Comparison of ENCODE assay signal across 8 cellular contexts in genomic region chr9:134068742-134069535, GRCh38. TPM values are rescaled to one million over a fixed set of nuclear protein-coding genes. Genes with fewer than 3 reads are reported as not detected.
A peak's percentile ranks its signal among the peaks of the same experiment; 100 is the strongest.
DNase-seq lines count a peak whose midpoint lies in the region; ATAC-seq, FAIRE-seq and TF ChIP-seq lines count a peak whose summit lies in the region.

No MANE protein-coding gene starts in this region.

- no peak overlapping the region for H3K27ac ChIP-seq in ACC112 (ENCODE audit: low read depth, low read length)
- H3K27ac ChIP-seq in astrocyte (ENCODE audit: low read depth, low read length), result no peak overlapping the region
- H3K27ac ChIP-seq in liver (ENCODE audit: low read depth in 1 of 2, low read length in 2 of 2), result peak overlapping the region; percentile 79 to 96

- H3K36me3 ChIP-seq in ACC112 (ENCODE audit: insufficient read depth, low read length), result no peaks in the 10 kb centered on the region
- H3K36me3 ChIP-seq in astrocyte (ENCODE audit: insufficient read depth, low read length), result no peaks in the 10 kb centered on the region
- H3K36me3 ChIP-seq in liver (ENCODE audit: control insufficient read depth in 4 of 4, insufficient read depth in 3 of 4, low read depth in 1 of 4, low read length in 3 of 4), result no peaks in the 10 kb centered on the region

- peaks cover 2% of the 10 kb centered on the region for H3K9me3 Mint-ChIP-seq in astrocyte (ENCODE audit: unreplicated experiment)
- no peaks in the 10 kb centered on the region for H3K9me3 Mint-ChIP-seq in type B pancreatic cell

- peaks cover 39% of the 10 kb centered on the region for H3K27me3 ChIP-seq in ACC112 (ENCODE audit: insufficient read depth, low read length)
- H3K27me3 ChIP-seq in astrocyte (ENCODE audit: insufficient read depth, low read length), result peaks cover 19% of the 10 kb centered on the region
- H3K27me3 ChIP-seq in liver (ENCODE audit: control insufficient read depth in 4 of 4, insufficient read depth in 4 of 4, low read length in 3 of 4), result no peaks in the 10 kb centered on the region

- no peak for ATAC-seq in HG02798 (IDR thresholded peaks at IDR 0.05; ENCODE audit: poor library complexity, unreplicated experiment)

- TF ChIP-seq CTCF in astrocyte (IDR thresholded peaks at IDR 0.05; ENCODE audit: insufficient read depth, low read depth, low read length) (no peak), liver (IDR thresholded peaks at IDR 0.05; ENCODE audit: low read depth, low read length, missing input control) (peak; percentile 3), type B pancreatic cell (conservative IDR thresholded peaks at IDR 0.05) (no peak)

- H3K4me1 Mint-ChIP-seq in astrocyte (ENCODE audit: low read depth, unreplicated experiment) (peaks cover 10% of the 10 kb centered on the region), type B pancreatic cell (ENCODE audit: unreplicated experiment) (peaks cover 16% of the 10 kb centered on the region)

- H3K4me1 ChIP-seq in ACC112 (ENCODE audit: control insufficient read depth, insufficient read depth, low read length, unreplicated experiment) (peaks cover 5% of the 10 kb centered on the region), astrocyte (ENCODE audit: insufficient read depth, low read length) (peaks cover 13% of the 10 kb centered on the region), liver (ENCODE audit: control insufficient read depth in 4 of 4, insufficient read depth in 4 of 4, low read length in 3 of 4) (peaks cover 0 to 25% (median 16%) of the 10 kb centered on the region in 4 donors)

- no peak overlapping the region for H3K27ac Mint-ChIP-seq in astrocyte (ENCODE audit: unreplicated experiment)
- peak overlapping the region; percentile 91 for H3K27ac Mint-ChIP-seq in type B pancreatic cell

- H4K20me1 ChIP-seq in astrocyte (ENCODE audit: insufficient read depth, low read length), result peaks cover 31% of the 10 kb centered on the region

- FAIRE-seq in astrocyte (lab: Jason Lieb, UNC), result no peak

- H3K9ac ChIP-seq in astrocyte (ENCODE audit: low read length), result peak overlapping the region; percentile 84
- peak overlapping the region; percentile 56 to 75 for H3K9ac ChIP-seq in liver (ENCODE audit: low read depth in 1 of 2, low read length in 2 of 2)

- H3K4me3 Mint-ChIP-seq in astrocyte (ENCODE audit: unreplicated experiment), result peak overlapping the region; percentile 81
- H3K4me3 Mint-ChIP-seq in type B pancreatic cell, result peak overlapping the region; percentile 89

- H3K4me3 ChIP-seq in ACC112 (ENCODE audit: low read depth, low read length) (peak overlapping the region; percentile 97), astrocyte (ENCODE audit: insufficient read depth, low read depth, low read length) (peak overlapping the region; percentile 74), liver (ENCODE audit: low read depth in 1 of 3, low read length in 3 of 3) (peak overlapping the region; percentile 77 to 92 (median 83))

- peak overlapping the region; percentile 98 for H3K4me2 ChIP-seq in astrocyte (ENCODE audit: low read length)

- H3K27me3 Mint-ChIP-seq in astrocyte (ENCODE audit: low read depth, unreplicated experiment), result peaks cover 25% of the 10 kb centered on the region
- H3K27me3 Mint-ChIP-seq in type B pancreatic cell, result peaks cover 29% of the 10 kb centered on the region

- CTCF ChIA-PET in HEK293T (lab: Yijun Ruan, JAX), result no interaction called here

- TF ChIP-seq RAD21 in liver (IDR thresholded peaks at IDR 0.05), result no peak

- POLR2A ChIA-PET in HEK293T (lab: Yijun Ruan, JAX), result interaction anchor here (1.1 kb wide), 1 partner anchor 67 kb away, joined by 4 read pairs; the partner anchor contains the start of gene WDR5

- WGBS in liver, result 26% methylated on average over 31 of the region's 31 CpGs

- DNase-seq in HEK293T (ENCODE audit: extremely low spot score) (no peak), astrocyte (ENCODE audit: low read depth) (no peak), type B pancreatic cell (ENCODE audit: extremely low spot score, unreplicated experiment) (no peak), NCI-H1048 (lab: John Stamatoyannopoulos, UW) (no peak), dedifferentiated amniotic fluid mesenchymal stem cell (ENCODE audit: extremely low spot score) (no peak)

- H3K79me2 ChIP-seq in ACC112 (ENCODE audit: control insufficient read depth, insufficient read depth, low read length, unreplicated experiment) (peaks cover 35% of the 10 kb centered on the region), astrocyte (ENCODE audit: insufficient read depth, low read length) (peaks cover 35% of the 10 kb centered on the region)

- no peaks in the 10 kb centered on the region for H3K36me3 Mint-ChIP-seq in astrocyte (ENCODE audit: low read depth, unreplicated experiment)
- H3K36me3 Mint-ChIP-seq in type B pancreatic cell, result no peaks in the 10 kb centered on the region

- H3K9me3 ChIP-seq in astrocyte (ENCODE audit: insufficient read depth, low read depth, low read length) (no peaks in the 10 kb centered on the region), liver (ENCODE audit: control insufficient read depth in 4 of 4, low read length in 3 of 4) (no peaks in the 10 kb centered on the region)

- peak overlapping the region; percentile 99 for H2AFZ ChIP-seq in ACC112 (ENCODE audit: low read length, unreplicated experiment)
- H2AFZ ChIP-seq in astrocyte (ENCODE audit: low read depth, low read length), result peak overlapping the region; percentile 96

TF ChIP-seq in HEK293T, 16 proteins besides CTCF, POLR2A, EP300 and RAD21:
- TF ChIP-seq PKNOX1 (IDR thresholded peaks at IDR 0.05) (peak; percentile 64), SUZ12 (IDR thresholded peaks at IDR 0.05) (no peak)
TF ChIP-seq in HEK293T: peak in this region for 1.

TF ChIP-seq in liver, 16 proteins besides CTCF, POLR2A, EP300 and RAD21:
- TF ChIP-seq FOXA1 (IDR thresholded peaks at IDR 0.05) (no peak), HNF4G (IDR thresholded peaks at IDR 0.05) (no peak), JUND (IDR thresholded peaks at IDR 0.05) (no peak), YY1 (IDR thresholded peaks at IDR 0.05) (no peak), EGR1 (IDR thresholded peaks at IDR 0.05; ENCODE audit: low read depth in 2 of 2) (no peak), FOXA2 (IDR thresholded peaks at IDR 0.05) (no peak), SP1 (IDR thresholded peaks at IDR 0.05) (no peak), REST (IDR thresholded peaks at IDR 0.05) (no peak), NR2F2 (IDR thresholded peaks at IDR 0.05) (no peak), MAX (IDR thresholded peaks at IDR 0.05) (no peak), GABPA (IDR thresholded peaks at IDR 0.05 in 1 of 2, conservative IDR thresholded peaks at IDR 0.05 in 1 of 2) (no peak), HNF4A (conservative IDR thresholded peaks at IDR 0.05) (no peak), TAF1 (conservative IDR thresholded peaks at IDR 0.05) (no peak)

RNA-seq across cellular contexts. Expression of gene BRD3, which starts 1.1 kb away (rescaled TPM):
- total RNA-seq in astrocyte (39.6 and 46.7 TPM in 2 replicates), liver (10 to 100 TPM; 10.5 to 17.7 TPM), type B pancreatic cell (ENCODE audit: low replicate concordance) (59.8 and 72.4 TPM in 2 replicates)
- polyA plus RNA-seq in liver, result 10 to 100 TPM in 1 of 2 donors, 1 to 10 TPM in 1; 7.2 to 14.9 TPM

RNA-seq across cellular contexts. Expression of gene BRD3OS, which starts 43.7 kb away (rescaled TPM):
- total RNA-seq in astrocyte (20.2 and 21.7 TPM in 2 replicates), liver (1 to 10 TPM; 2.6 to 3.2 TPM), type B pancreatic cell (ENCODE audit: low replicate concordance) (17.0 and 24.0 TPM in 2 replicates)
- polyA plus RNA-seq in liver, result 1 to 10 TPM; 2.1 to 5.1 TPM

Comparison
In these comparisons a context has a peak if more than half of its experiments do, and no peak if none do; other contexts are left out.
1. H3K27ac ChIP-seq: peak in liver (2 of 2); none in ACC112 (single experiment) and astrocyte (single experiment).
2. Peak in every context shown above with its lines, with median percentiles within 50 percentile points of each other: H3K4me3 ChIP-seq.